Comparison of ENCODE assay signal across 9 cellular contexts in genomic region chr2:207513577-207514257, GRCh38. TPM values are rescaled to one million over a fixed set of nuclear protein-coding genes. Genes with fewer than 3 reads are reported as not detected.
A peak's percentile ranks its signal among the peaks of the same experiment; 100 is the strongest.
DNase-seq lines count a peak whose midpoint lies in the region; ATAC-seq lines count a peak whose summit lies in the region.
"Had no signal": no experiment of that assay in that cellular context is flagged by ENCODE, and none has a peak within 500 bp of the region (broad histone marks: within the 10 kb centered on the region; RNA-seq: fewer than 3 reads in every experiment).

No MANE protein-coding gene starts in this region.

- H3K36me3 Mint-ChIP-seq in stimulated activated naive CD8-positive, alpha-beta T cell treated with anti-CD3 and anti-CD28 coated beads, Interleukin-15, Interleukin-2, amounts not matched to agents 100 ng/mL and 50 ng/mL, for 24 hours (ENCODE audit: low read depth) = no peaks in the 10 kb centered on the region

- H3K4me3 Mint-ChIP-seq in stimulated activated naive CD8-positive, alpha-beta T cell treated with anti-CD3 and anti-CD28 coated beads, Interleukin-15, Interleukin-2, amounts not matched to agents 100 ng/mL and 50 ng/mL, for 24 hours = peak overlapping the region; percentile 35

- peaks cover 53% of the 10 kb centered on the region for H3K4me1 Mint-ChIP-seq in stimulated activated naive CD8-positive, alpha-beta T cell treated with anti-CD3 and anti-CD28 coated beads, Interleukin-15, Interleukin-2, amounts not matched to agents 100 ng/mL and 50 ng/mL, for 24 hours (ENCODE audit: low read depth)

- no peaks in the 10 kb centered on the region for H3K9me3 Mint-ChIP-seq in stimulated activated naive CD8-positive, alpha-beta T cell treated with anti-CD3 and anti-CD28 coated beads, Interleukin-15, Interleukin-2, amounts not matched to agents 100 ng/mL and 50 ng/mL, for 24 hours

- H3K27me3 Mint-ChIP-seq in stimulated activated naive CD8-positive, alpha-beta T cell treated with anti-CD3 and anti-CD28 coated beads, Interleukin-15, Interleukin-2, amounts not matched to agents 100 ng/mL and 50 ng/mL, for 24 hours = no peaks in the 10 kb centered on the region

- ATAC-seq in activated CD4-positive, CD25-positive, alpha-beta regulatory T cell treated with anti-CD3 and anti-CD28 coated beads, Interleukin-2, amount 50 U/mL, for 24 hours = peak; percentile 79 to 81
- ATAC-seq in GM18498 (IDR thresholded peaks at IDR 0.05; ENCODE audit: unreplicated experiment) = no peak

- no peak for DNase-seq in activated CD4-positive, CD25-positive, alpha-beta regulatory T cell treated with anti-CD3 and anti-CD28 coated beads, Interleukin-2, amount 50 U/mL, for 72 hours
- DNase-seq in RKO (ENCODE audit: low spot score) = peak; percentile 99
- peak; percentile 96 for DNase-seq in fibroblast of gingiva (ENCODE audit: low read depth)
- DNase-seq in SK-N-DZ (ENCODE audit: low spot score) = no peak
- no peak for DNase-seq in GOT3 (lab: John Stamatoyannopoulos, UW)
- DNase-seq: NCI-H526 treated with DMSO at 0.1 percent for 48 hours had no signal

- H3K27ac Mint-ChIP-seq in stimulated activated naive CD8-positive, alpha-beta T cell treated with anti-CD3 and anti-CD28 coated beads, Interleukin-15, Interleukin-2, amounts not matched to agents 100 ng/mL and 50 ng/mL, for 24 hours = peak overlapping the region; percentile 89

RNA-seq across cellular contexts. Expression of gene CREB1, which starts 16.0 kb away (rescaled TPM):
- 13.9 and 23.8 TPM in 2 replicates for polyA plus RNA-seq in SK-N-DZ (2014; cell fraction: cytosol; rRNA removed)
- 17.9 and 28.6 TPM in 2 replicates for polyA plus RNA-seq in SK-N-DZ (2014; cell fraction: nucleus; rRNA removed)

Comparison
In these comparisons a context has a peak if more than half of its experiments do, and no peak if none do; other contexts are left out.
1. DNase-seq: peak in RKO (single experiment) and fibroblast of gingiva (single experiment); none in activated CD4-positive, CD25-positive, alpha-beta regulatory T cell treated with anti-CD3 and anti-CD28 coated beads, Interleukin-2, amount 50 U/mL, for 72 hours (single experiment), SK-N-DZ (single experiment) and GOT3 (single experiment).